In the genomic region with DNA sequence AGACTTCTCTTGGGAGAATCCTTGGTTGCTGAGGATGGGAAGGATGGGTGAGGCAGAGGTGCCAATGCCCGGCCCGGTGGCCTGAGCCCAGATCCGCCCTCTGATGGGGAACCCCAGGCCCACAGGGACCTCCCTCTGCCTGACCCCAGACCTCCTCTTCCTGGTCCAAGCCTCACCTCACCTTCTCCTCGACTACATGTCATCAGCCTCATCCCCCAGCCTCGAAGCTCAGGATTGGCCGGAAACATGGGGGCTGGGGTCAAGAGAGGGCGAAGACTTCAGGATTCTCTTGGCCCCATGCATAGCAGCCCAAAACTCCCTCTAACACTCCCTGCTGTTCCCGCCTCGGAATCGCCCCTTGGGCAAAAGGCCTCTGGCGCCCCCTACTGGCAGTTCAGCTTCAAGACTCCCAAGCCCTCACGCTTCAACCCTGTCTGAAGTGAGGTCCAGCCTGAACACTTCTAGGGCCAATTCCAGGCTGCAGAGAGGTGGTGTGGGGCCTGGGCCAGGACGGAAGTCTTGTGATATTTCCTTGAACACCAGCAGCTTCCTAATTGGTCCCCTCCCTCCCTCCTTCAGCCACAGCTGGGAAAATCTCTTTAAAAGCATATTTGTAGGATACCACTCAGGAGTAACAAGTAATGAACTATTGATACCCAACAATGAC, we compare ENCODE assay signal across 1 cellular context.
A peak's percentile ranks its signal among the peaks of the same experiment; 100 is the strongest.
TF ChIP-seq lines count a peak whose summit lies in the region.

No MANE protein-coding gene starts in this region.

TF ChIP-seq in K562, 482 proteins besides CTCF, POLR2A, EP300 and RAD21 (continued from another document and continues in another):
- TF ChIP-seq TFAP4 (CRISPR knock-in tag; IDR thresholded peaks at IDR 0.05; ENCODE audit: borderline replicate concordance) (peak; percentile 66; the same call in 1 of the 2 replicates), KLF6 (CRISPR knock-in tag; IDR thresholded peaks at IDR 0.05; ENCODE audit: borderline replicate concordance) (0 out of 2 replicates have a peak, but pooled peaks have one; percentile 17), HDAC1 (IDR thresholded peaks at IDR 0.05) (0 out of 4 replicates have a peak, but pooled peaks of 1 of the 2 experiments have one; percentile 13), CTBP1 (IDR thresholded peaks at IDR 0.05; ENCODE audit: borderline replicate concordance) (0 out of 2 replicates have a peak, but pooled peaks have one; percentile 36), XRCC5 (IDR thresholded peaks at IDR 0.05; ENCODE audit: low read depth, low read length) (peak; percentile 86; the same call in 1 of the 2 replicates), MCM7 (IDR thresholded peaks at IDR 0.05) (no peak), E2F1 (CRISPR knock-in tag; IDR thresholded peaks at IDR 0.05) (0 out of 2 replicates have a peak, but pooled peaks have one; percentile 45), ZC3H8 (IDR thresholded peaks at IDR 0.05) (no peak), ETV5 (CRISPR knock-in tag; IDR thresholded peaks at IDR 0.05; ENCODE audit: low read depth) (0 out of 2 replicates have a peak, but pooled peaks have one; percentile 44), E2F6 (IDR thresholded peaks at IDR 0.05; ENCODE audit: borderline replicate concordance in 1 of 2, extremely low read depth in 1 of 2, insufficient read depth in 1 of 2, insufficient read length in 1 of 2, low read depth in 1 of 2, low read length in 1 of 2, poor library complexity in 1 of 2, severe bottlenecking in 1 of 2) (peak; percentile 86 to 94), JUN (IDR thresholded peaks at IDR 0.05; ENCODE audit: borderline replicate concordance, low read depth, low read length) (no peak), JUN (CRISPR knock-in tag; IDR thresholded peaks at IDR 0.05; ENCODE audit: borderline replicate concordance) (no peak), ZKSCAN8 (CRISPR knock-in tag; IDR thresholded peaks at IDR 0.05) (no peak), SMC3 (conservative IDR thresholded peaks at IDR 0.05; ENCODE audit: insufficient read depth, low read depth, low read length) (peak; percentile 98), NBN (IDR thresholded peaks at IDR 0.05; ENCODE audit: low read depth) (peak; percentile 66; the same call in 1 of the 2 replicates), TEAD1 (CRISPR knock-in tag; IDR thresholded peaks at IDR 0.05) (0 out of 4 replicates have a peak, but pooled peaks of 1 of the 2 experiments have one; percentile 41), ZKSCAN3 (CRISPR knock-in tag; IDR thresholded peaks at IDR 0.05) (no peak), RB1 (IDR thresholded peaks at IDR 0.05; ENCODE audit: low read depth) (peak; percentile 95), LCOR (CRISPR knock-in tag; IDR thresholded peaks at IDR 0.05) (peak; percentile 83; the same call in 1 of the 2 replicates), TBL1XR1 (IDR thresholded peaks at IDR 0.05; ENCODE audit: low read length in 2 of 2) (peak; percentile 16 to 50; a peak in 1 of 4 replicates), BHLHE40 (IDR thresholded peaks at IDR 0.05; ENCODE audit: low read length) (peak; percentile 60), ZNF217 (CRISPR knock-in tag; IDR thresholded peaks at IDR 0.05) (no peak), E2F3 (CRISPR knock-in tag; IDR thresholded peaks at IDR 0.05) (peak; percentile 79), CC2D1A (IDR thresholded peaks at IDR 0.05) (peak; percentile 84), CBFB (CRISPR knock-in tag; IDR thresholded peaks at IDR 0.05) (no peak), TEAD4 (IDR thresholded peaks at IDR 0.05; ENCODE audit: low read length) (peak; percentile 8; the same call in 1 of the 2 replicates), TEAD4 (CRISPR knock-in tag; IDR thresholded peaks at IDR 0.05; ENCODE audit: borderline replicate concordance) (no peak), ZNF696 (CRISPR knock-in tag; conservative IDR thresholded peaks at IDR 0.05) (no peak), HDAC3 (IDR thresholded peaks at IDR 0.05; ENCODE audit: borderline replicate concordance, partially characterized antibody) (no peak), NEUROD1 (IDR thresholded peaks at IDR 0.05; ENCODE audit: borderline replicate concordance, low read depth, low read length, partially characterized antibody) (peak; percentile 71), MAFF (IDR thresholded peaks at IDR 0.05; ENCODE audit: low read length) (peak; percentile 22; the same call in 1 of the 2 replicates), NFIC (IDR thresholded peaks at IDR 0.05) (peak; percentile 57; the same call in 1 of the 2 replicates), HMGN3 (IDR thresholded peaks at IDR 0.05; ENCODE audit: borderline replicate concordance, extremely low read depth, insufficient read length, low read depth, low read length) (no peak), STAG1 (CRISPR knock-in tag; IDR thresholded peaks at IDR 0.05; ENCODE audit: borderline replicate concordance) (peak; percentile 96), MYC (IDR thresholded peaks at IDR 0.05; ENCODE audit: low read depth, low read length) (peak; percentile 53; the same call in 1 of the 2 replicates), MYC (CRISPR knock-in tag; IDR thresholded peaks at IDR 0.05; ENCODE audit: borderline replicate concordance, low read depth) (no peak), MEF2A (IDR thresholded peaks at IDR 0.05; ENCODE audit: control insufficient read depth, low read depth, low read length) (no peak), SPI1 (IDR thresholded peaks at IDR 0.05; ENCODE audit: borderline replicate concordance, low read depth, low read length) (no peak)
- TF ChIP-seq, protein P1, sequence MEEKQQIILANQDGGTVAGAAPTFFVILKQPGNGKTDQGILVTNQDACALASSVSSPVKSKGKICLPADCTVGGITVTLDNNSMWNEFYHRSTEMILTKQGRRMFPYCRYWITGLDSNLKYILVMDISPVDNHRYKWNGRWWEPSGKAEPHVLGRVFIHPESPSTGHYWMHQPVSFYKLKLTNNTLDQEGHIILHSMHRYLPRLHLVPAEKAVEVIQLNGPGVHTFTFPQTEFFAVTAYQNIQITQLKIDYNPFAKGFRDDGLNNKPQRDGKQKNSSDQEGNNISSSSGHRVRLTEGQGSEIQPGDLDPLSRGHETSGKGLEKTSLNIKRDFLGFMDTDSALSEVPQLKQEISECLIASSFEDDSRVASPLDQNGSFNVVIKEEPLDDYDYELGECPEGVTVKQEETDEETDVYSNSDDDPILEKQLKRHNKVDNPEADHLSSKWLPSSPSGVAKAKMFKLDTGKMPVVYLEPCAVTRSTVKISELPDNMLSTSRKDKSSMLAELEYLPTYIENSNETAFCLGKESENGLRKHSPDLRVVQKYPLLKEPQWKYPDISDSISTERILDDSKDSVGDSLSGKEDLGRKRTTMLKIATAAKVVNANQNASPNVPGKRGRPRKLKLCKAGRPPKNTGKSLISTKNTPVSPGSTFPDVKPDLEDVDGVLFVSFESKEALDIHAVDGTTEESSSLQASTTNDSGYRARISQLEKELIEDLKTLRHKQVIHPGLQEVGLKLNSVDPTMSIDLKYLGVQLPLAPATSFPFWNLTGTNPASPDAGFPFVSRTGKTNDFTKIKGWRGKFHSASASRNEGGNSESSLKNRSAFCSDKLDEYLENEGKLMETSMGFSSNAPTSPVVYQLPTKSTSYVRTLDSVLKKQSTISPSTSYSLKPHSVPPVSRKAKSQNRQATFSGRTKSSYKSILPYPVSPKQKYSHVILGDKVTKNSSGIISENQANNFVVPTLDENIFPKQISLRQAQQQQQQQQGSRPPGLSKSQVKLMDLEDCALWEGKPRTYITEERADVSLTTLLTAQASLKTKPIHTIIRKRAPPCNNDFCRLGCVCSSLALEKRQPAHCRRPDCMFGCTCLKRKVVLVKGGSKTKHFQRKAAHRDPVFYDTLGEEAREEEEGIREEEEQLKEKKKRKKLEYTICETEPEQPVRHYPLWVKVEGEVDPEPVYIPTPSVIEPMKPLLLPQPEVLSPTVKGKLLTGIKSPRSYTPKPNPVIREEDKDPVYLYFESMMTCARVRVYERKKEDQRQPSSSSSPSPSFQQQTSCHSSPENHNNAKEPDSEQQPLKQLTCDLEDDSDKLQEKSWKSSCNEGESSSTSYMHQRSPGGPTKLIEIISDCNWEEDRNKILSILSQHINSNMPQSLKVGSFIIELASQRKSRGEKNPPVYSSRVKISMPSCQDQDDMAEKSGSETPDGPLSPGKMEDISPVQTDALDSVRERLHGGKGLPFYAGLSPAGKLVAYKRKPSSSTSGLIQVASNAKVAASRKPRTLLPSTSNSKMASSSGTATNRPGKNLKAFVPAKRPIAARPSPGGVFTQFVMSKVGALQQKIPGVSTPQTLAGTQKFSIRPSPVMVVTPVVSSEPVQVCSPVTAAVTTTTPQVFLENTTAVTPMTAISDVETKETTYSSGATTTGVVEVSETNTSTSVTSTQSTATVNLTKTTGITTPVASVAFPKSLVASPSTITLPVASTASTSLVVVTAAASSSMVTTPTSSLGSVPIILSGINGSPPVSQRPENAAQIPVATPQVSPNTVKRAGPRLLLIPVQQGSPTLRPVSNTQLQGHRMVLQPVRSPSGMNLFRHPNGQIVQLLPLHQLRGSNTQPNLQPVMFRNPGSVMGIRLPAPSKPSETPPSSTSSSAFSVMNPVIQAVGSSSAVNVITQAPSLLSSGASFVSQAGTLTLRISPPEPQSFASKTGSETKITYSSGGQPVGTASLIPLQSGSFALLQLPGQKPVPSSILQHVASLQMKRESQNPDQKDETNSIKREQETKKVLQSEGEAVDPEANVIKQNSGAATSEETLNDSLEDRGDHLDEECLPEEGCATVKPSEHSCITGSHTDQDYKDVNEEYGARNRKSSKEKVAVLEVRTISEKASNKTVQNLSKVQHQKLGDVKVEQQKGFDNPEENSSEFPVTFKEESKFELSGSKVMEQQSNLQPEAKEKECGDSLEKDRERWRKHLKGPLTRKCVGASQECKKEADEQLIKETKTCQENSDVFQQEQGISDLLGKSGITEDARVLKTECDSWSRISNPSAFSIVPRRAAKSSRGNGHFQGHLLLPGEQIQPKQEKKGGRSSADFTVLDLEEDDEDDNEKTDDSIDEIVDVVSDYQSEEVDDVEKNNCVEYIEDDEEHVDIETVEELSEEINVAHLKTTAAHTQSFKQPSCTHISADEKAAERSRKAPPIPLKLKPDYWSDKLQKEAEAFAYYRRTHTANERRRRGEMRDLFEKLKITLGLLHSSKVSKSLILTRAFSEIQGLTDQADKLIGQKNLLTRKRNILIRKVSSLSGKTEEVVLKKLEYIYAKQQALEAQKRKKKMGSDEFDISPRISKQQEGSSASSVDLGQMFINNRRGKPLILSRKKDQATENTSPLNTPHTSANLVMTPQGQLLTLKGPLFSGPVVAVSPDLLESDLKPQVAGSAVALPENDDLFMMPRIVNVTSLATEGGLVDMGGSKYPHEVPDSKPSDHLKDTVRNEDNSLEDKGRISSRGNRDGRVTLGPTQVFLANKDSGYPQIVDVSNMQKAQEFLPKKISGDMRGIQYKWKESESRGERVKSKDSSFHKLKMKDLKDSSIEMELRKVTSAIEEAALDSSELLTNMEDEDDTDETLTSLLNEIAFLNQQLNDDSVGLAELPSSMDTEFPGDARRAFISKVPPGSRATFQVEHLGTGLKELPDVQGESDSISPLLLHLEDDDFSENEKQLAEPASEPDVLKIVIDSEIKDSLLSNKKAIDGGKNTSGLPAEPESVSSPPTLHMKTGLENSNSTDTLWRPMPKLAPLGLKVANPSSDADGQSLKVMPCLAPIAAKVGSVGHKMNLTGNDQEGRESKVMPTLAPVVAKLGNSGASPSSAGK (IDR thresholded peaks at IDR 0.05): peak; percentile 43; the same call in 1 of the 2 replicates
- TF ChIP-seq, protein P2, sequence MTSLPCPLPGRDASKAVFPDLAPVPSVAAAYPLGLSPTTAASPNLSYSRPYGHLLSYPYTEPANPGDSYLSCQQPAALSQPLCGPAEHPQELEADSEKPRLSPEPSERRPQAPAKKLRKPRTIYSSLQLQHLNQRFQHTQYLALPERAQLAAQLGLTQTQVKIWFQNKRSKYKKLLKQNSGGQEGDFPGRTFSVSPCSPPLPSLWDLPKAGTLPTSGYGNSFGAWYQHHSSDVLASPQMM (CRISPR knock-in tag; IDR thresholded peaks at IDR 0.05): no peak
- TF ChIP-seq, protein P3, sequence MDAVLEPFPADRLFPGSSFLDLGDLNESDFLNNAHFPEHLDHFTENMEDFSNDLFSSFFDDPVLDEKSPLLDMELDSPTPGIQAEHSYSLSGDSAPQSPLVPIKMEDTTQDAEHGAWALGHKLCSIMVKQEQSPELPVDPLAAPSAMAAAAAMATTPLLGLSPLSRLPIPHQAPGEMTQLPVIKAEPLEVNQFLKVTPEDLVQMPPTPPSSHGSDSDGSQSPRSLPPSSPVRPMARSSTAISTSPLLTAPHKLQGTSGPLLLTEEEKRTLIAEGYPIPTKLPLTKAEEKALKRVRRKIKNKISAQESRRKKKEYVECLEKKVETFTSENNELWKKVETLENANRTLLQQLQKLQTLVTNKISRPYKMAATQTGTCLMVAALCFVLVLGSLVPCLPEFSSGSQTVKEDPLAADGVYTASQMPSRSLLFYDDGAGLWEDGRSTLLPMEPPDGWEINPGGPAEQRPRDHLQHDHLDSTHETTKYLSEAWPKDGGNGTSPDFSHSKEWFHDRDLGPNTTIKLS (IDR thresholded peaks at IDR 0.05; ENCODE audit: borderline replicate concordance, low read depth): no peak
- TF ChIP-seq, protein P4, sequence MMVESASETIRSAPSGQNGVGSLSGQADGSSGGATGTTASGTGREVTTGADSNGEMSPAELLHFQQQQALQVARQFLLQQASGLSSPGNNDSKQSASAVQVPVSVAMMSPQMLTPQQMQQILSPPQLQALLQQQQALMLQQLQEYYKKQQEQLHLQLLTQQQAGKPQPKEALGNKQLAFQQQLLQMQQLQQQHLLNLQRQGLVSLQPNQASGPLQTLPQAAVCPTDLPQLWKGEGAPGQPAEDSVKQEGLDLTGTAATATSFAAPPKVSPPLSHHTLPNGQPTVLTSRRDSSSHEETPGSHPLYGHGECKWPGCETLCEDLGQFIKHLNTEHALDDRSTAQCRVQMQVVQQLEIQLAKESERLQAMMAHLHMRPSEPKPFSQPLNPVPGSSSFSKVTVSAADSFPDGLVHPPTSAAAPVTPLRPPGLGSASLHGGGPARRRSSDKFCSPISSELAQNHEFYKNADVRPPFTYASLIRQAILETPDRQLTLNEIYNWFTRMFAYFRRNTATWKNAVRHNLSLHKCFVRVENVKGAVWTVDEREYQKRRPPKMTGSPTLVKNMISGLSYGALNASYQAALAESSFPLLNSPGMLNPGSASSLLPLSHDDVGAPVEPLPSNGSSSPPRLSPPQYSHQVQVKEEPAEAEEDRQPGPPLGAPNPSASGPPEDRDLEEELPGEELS (CRISPR knock-in tag; IDR thresholded peaks at IDR 0.05; ENCODE audit: borderline replicate concordance): no peak
